ENCODE assay signal across 29 cellular contexts in the genomic region with DNA sequence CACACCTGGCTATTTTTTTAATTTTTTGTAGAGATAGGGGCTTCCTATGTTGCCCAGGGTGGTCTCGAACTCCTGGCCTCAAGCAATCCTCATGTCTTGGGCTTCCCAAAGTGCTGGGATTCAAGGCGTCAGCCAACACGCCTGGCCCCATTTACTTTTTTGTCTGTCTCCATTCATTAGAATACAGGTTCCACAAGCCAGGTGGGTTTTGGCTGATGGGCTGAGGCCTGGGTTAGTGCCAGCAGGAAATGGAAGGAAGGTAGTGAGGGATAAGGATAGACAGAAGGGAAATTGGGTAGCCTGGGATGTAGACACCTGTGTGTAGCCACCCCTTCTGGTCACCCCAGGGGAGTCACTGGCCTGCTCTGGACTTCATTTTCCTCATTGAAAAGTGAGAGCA. TPM values are rescaled to one million over a fixed set of nuclear protein-coding genes. Genes with fewer than 3 reads are reported as not detected.
"Had no signal": no experiment of that assay in that cellular context is flagged by ENCODE, and none has a peak within 500 bp of the region (broad histone marks: within the 10 kb centered on the region; RNA-seq: fewer than 3 reads in every experiment).

No MANE protein-coding gene starts in this region.

- DNase-seq: activated CD4-positive, alpha-beta T cell treated with anti-CD3 and anti-CD28 coated beads for 48 hours; activated CD4-positive, alpha-beta T cell treated with anti-CD3 and anti-CD28 coated beads, Interleukin-2, amount 50 U/mL, for 4 hours; activated CD4-positive, CD25-positive, alpha-beta regulatory T cell treated with anti-CD3 and anti-CD28 coated beads, Interleukin-2, amount 50 U/mL, for 72 hours; activated CD8-positive, alpha-beta T cell treated with anti-CD3 and anti-CD28 coated beads, Interleukin-2, amount 10 ng/mL, durations not matched to agents 7 days and 5 days; activated gamma-delta T cell; activated naive CD4-positive, alpha-beta T cell treated with anti-CD3 and anti-CD28 coated beads for 36 hours; activated T-cell treated with anti-CD3 and anti-CD28 coated beads, Interleukin-2, amount 50 U/mL, for 4 hours; amygdala; brain microvascular endothelial cell; cerebellar nuclear complex; NCI-H1092; NCI-H1417; NCI-H1694 treated with DMSO at 0.1 percent for 48 hours; NCI-H2029 treated with DMSO at 0.1 percent for 48 hours; NCI-H345; NCI-H510A; NCI-H526 treated with DMSO at 0.1 percent for 48 hours; NK-92 treated with Interleukin-12 subunit alpha and Interleukin-12 subunit beta, amount 100 ng/mL, for 24 hours; OCI-M1; SHP77; SW 1271 had no signal

- H3K36me3 ChIP-seq: brain microvascular endothelial cell, cardiac muscle cell, SJSA1 had no signal

- H3K4me2 ChIP-seq: KMS-11 had no signal

- H3K9ac ChIP-seq: KMS-11 had no signal

- H3K36me3 Mint-ChIP-seq: activated naive CD8-positive, alpha-beta T cell had no signal

- H3K27ac ChIP-seq: brain microvascular endothelial cell, cardiac muscle cell, KMS-11, SJSA1 had no signal

- H3K9me3 Mint-ChIP-seq: activated naive CD4-positive, alpha-beta T cell treated with anti-CD3 and anti-CD28 coated beads for 36 hours; activated T-cell treated with anti-CD3 and anti-CD28 coated beads, Interleukin-2, amount 50 U/mL, for 4 hours had no signal

- H3K27ac Mint-ChIP-seq: activated CD8-positive, alpha-beta T cell treated with anti-CD3 and anti-CD28 coated beads, Interleukin-2, amount 10 ng/mL, durations not matched to agents 7 days and 5 days; activated naive CD4-positive, alpha-beta T cell treated with anti-CD3 and anti-CD28 coated beads for 36 hours; activated naive CD8-positive, alpha-beta T cell had no signal

- H3K9me3 ChIP-seq: SJSA1 had no signal

- H3K4me1 ChIP-seq: SJSA1 had no signal

- ATAC-seq: activated CD8-positive, alpha-beta T cell treated with anti-CD3 and anti-CD28 coated beads, Interleukin-2, amount 10 ng/mL, durations not matched to agents 7 days and 5 days; activated T-cell treated with anti-CD3 and anti-CD28 coated beads, Interleukin-2, amount 50 U/mL, for 4 hours; SK-N-SH treated with all-trans-retinoic acid at 6 μM for 48 hours had no signal

- H3K27me3 Mint-ChIP-seq: activated naive CD8-positive, alpha-beta T cell had no signal

- H3K4me3 Mint-ChIP-seq: activated CD8-positive, alpha-beta T cell treated with anti-CD3 and anti-CD28 coated beads, Interleukin-2, amount 10 ng/mL, durations not matched to agents 7 days and 5 days; activated naive CD4-positive, alpha-beta T cell treated with anti-CD3 and anti-CD28 coated beads for 36 hours; activated naive CD8-positive, alpha-beta T cell; activated T-cell treated with anti-CD3 and anti-CD28 coated beads, Interleukin-2, amount 50 U/mL, for 4 hours had no signal

- H3K27me3 ChIP-seq: brain microvascular endothelial cell, SJSA1 had no signal

- H3K4me3 ChIP-seq: cardiac muscle cell, SJSA1 had no signal

- FAIRE-seq: RCC 7860 had no signal

RNA-seq across cellular contexts. Expression of gene IL27, which starts 4.4 kb away (rescaled TPM):
- total RNA-seq: activated CD8-positive, alpha-beta T cell treated with anti-CD3 and anti-CD28 coated beads, Interleukin-2, amount 10 ng/mL, durations not matched to agents 7 days and 5 days; activated naive CD4-positive, alpha-beta T cell treated with anti-CD3 and anti-CD28 coated beads for 36 hours; cardiac muscle cell; MCF 10A; SJSA1; T-helper 1 cell treated with Interleukin-12 subunit alpha and Interleukin-12 subunit beta and Interleukin-4 antibody, amounts not matched to agents 30 ng/mL and 1 ng/mL, for 36 hours had no signal
- polyA plus RNA-seq: cardiac muscle cell had no signal

RNA-seq across cellular contexts. Expression of gene APOBR, which starts 16.6 kb away (rescaled TPM):
- total RNA-seq: SJSA1 had no signal
- polyA plus RNA-seq: cardiac muscle cell had no signal

RNA-seq across cellular contexts. Expression of gene NUPR1, which starts 27.7 kb away (rescaled TPM):
- total RNA-seq: activated CD8-positive, alpha-beta T cell treated with anti-CD3 and anti-CD28 coated beads, Interleukin-2, amount 10 ng/mL, durations not matched to agents 7 days and 5 days; activated naive CD4-positive, alpha-beta T cell treated with anti-CD3 and anti-CD28 coated beads for 36 hours; cardiac muscle cell; T-helper 1 cell treated with Interleukin-12 subunit alpha and Interleukin-12 subunit beta and Interleukin-4 antibody, amounts not matched to agents 30 ng/mL and 1 ng/mL, for 36 hours had no signal
- polyA plus RNA-seq: cardiac muscle cell had no signal

RNA-seq across cellular contexts. Expression of gene NPIPB7, which starts 38.9 kb away (rescaled TPM):
- total RNA-seq: activated CD8-positive, alpha-beta T cell treated with anti-CD3 and anti-CD28 coated beads, Interleukin-2, amount 10 ng/mL, durations not matched to agents 7 days and 5 days; activated naive CD4-positive, alpha-beta T cell treated with anti-CD3 and anti-CD28 coated beads for 36 hours; activated T-cell treated with anti-CD3 and anti-CD28 coated beads, Interleukin-2, amount 50 U/mL, for 4 hours; MCF 10A; SJSA1 had no signal
